ENCODE assay signal across 1 cellular context in the genomic region with DNA sequence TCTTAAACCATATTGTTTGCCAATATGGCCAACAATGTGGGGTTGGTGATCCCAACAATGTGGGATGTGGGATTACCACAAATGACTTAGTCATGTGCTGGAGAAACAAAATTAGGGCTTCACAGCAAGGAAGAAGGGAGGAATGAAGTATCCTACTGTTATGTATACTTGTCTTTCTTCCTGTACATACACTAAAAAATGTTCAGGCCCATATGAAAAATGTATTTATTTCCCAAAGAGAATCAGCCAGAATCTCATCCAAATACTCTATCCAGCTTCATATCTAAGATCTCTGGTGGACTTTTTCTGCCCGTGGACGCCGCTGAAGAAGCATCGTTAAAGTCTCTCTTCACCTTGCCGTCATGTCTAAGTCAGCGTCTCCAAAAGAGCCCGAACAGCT.
TF ChIP-seq lines count a peak whose summit lies in the region.

A gene (plus strand): TSS at position 301 of the 400 bp plus-strand sequence. CDS start 62 bp downstream, at position 363.

TF ChIP-seq in neural cell, 6 proteins besides CTCF, POLR2A, EP300 and RAD21:
- TF ChIP-seq MXI1 (conservative IDR thresholded peaks at IDR 0.05; ENCODE audit: poor library complexity, severe bottlenecking) (no peak), POLR2AphosphoS5 (IDR thresholded peaks at IDR 0.05) (no peak)
